In genomic region chr12:121712462-121713256, GRCh38 we compare ENCODE assay signal across 1 cellular context.
TF ChIP-seq lines count a peak whose summit lies in the region.

Gene TMEM120B (plus strand): TSS chr12:121712752. CDS start chr12:121712896, 144 bp downstream.

TF ChIP-seq in HEK293, 187 proteins besides CTCF, POLR2A, EP300 and RAD21 (continued from another document and continues in another):
- peak; percentile 58; the same call in 1 of the 2 replicates for TF ChIP-seq GLIS1 (tag by site-specific recombination; IDR thresholded peaks at IDR 0.05)
- peak; percentile 46 for TF ChIP-seq ZBTB8A (tag by site-specific recombination; IDR thresholded peaks at IDR 0.05)
- no peak for TF ChIP-seq ZNF18 (tag by site-specific recombination; IDR thresholded peaks at IDR 0.05)
- TF ChIP-seq ZBTB21 (tag by site-specific recombination; IDR thresholded peaks at IDR 0.05): no peak
- no peak for TF ChIP-seq ZNF580 (tag by site-specific recombination; IDR thresholded peaks at IDR 0.05)
- TF ChIP-seq ZNF704 (tag by site-specific recombination; IDR thresholded peaks at IDR 0.05): no peak
- no peak for TF ChIP-seq ZNF138 (tag by site-specific recombination; IDR thresholded peaks at IDR 0.05; ENCODE audit: borderline replicate concordance)
- TF ChIP-seq ZNF148 (tag by site-specific recombination; IDR thresholded peaks at IDR 0.05; ENCODE audit: borderline replicate concordance): no peak
- TF ChIP-seq ZNF184 (tag by site-specific recombination; IDR thresholded peaks at IDR 0.05): 0 out of 2 replicates have a peak, but pooled peaks have one; percentile 7
- TF ChIP-seq ZNF555 (tag by site-specific recombination; conservative IDR thresholded peaks at IDR 0.05): no peak
- no peak for TF ChIP-seq WT1 (tag by site-specific recombination; IDR thresholded peaks at IDR 0.05)
- no peak for TF ChIP-seq ZNF221 (tag by site-specific recombination; IDR thresholded peaks at IDR 0.05; ENCODE audit: borderline replicate concordance)
- TF ChIP-seq ZSCAN30 (tag by site-specific recombination; IDR thresholded peaks at IDR 0.05): peak; percentile 43; the same call in 1 of the 2 replicates
- no peak for TF ChIP-seq KLF17 (tag by site-specific recombination; IDR thresholded peaks at IDR 0.05)
- TF ChIP-seq ZNF211 (tag by site-specific recombination; IDR thresholded peaks at IDR 0.05; ENCODE audit: low read depth): no peak
- no peak; the same call in 1 of the 2 replicates for TF ChIP-seq SP7 (tag by site-specific recombination; IDR thresholded peaks at IDR 0.05)
- no peak for TF ChIP-seq TRIM28 (IDR thresholded peaks at IDR 0.05; ENCODE audit: borderline replicate concordance, low read length)
- TF ChIP-seq GLIS2 (tag by site-specific recombination; IDR thresholded peaks at IDR 0.05): peak; percentile 80
- no peak for TF ChIP-seq MEIS1 (CRISPR knock-in tag; IDR thresholded peaks at IDR 0.05; ENCODE audit: borderline replicate concordance)
- TF ChIP-seq ZFP69B (tag by site-specific recombination; IDR thresholded peaks at IDR 0.05): no peak
- TF ChIP-seq ZNF175 (tag by site-specific recombination; IDR thresholded peaks at IDR 0.05): no peak
- no peak for TF ChIP-seq ZNF37A (tag by site-specific recombination; IDR thresholded peaks at IDR 0.05)
- TF ChIP-seq ZNF169 (tag by site-specific recombination; IDR thresholded peaks at IDR 0.05): no peak
- no peak; the same call in 1 of the 2 replicates for TF ChIP-seq ZBTB11 (tag by site-specific recombination; conservative IDR thresholded peaks at IDR 0.05; ENCODE audit: low read depth)
- no peak for TF ChIP-seq GLI4 (tag by site-specific recombination; IDR thresholded peaks at IDR 0.05)
- peak; percentile 38 for TF ChIP-seq SP3 (tag by site-specific recombination; IDR thresholded peaks at IDR 0.05)
- TF ChIP-seq ZNF747 (tag by site-specific recombination; IDR thresholded peaks at IDR 0.05): no peak
- TF ChIP-seq ELK4 (IDR thresholded peaks at IDR 0.05; ENCODE audit: borderline replicate concordance, low read depth, low read length): no peak
- no peak for TF ChIP-seq ZBTB1 (tag by site-specific recombination; IDR thresholded peaks at IDR 0.05)
- TF ChIP-seq ZNF302 (tag by site-specific recombination; IDR thresholded peaks at IDR 0.05; ENCODE audit: low read depth): no peak
- no peak for TF ChIP-seq BCL11B (tag by site-specific recombination; IDR thresholded peaks at IDR 0.05; ENCODE audit: low read depth)
- no peak for TF ChIP-seq ZBTB44 (tag by site-specific recombination; IDR thresholded peaks at IDR 0.05)
- no peak for TF ChIP-seq SCRT1 (tag by site-specific recombination; IDR thresholded peaks at IDR 0.05; ENCODE audit: borderline replicate concordance)
- peak; percentile 32; the same call in 1 of the 2 replicates for TF ChIP-seq ZBTB6 (tag by site-specific recombination; IDR thresholded peaks at IDR 0.05)
- no peak for TF ChIP-seq ZNF354C (tag by site-specific recombination; IDR thresholded peaks at IDR 0.05; ENCODE audit: borderline replicate concordance, low read depth)
- TF ChIP-seq PBX3 (CRISPR knock-in tag; IDR thresholded peaks at IDR 0.05): 0 out of 2 replicates have a peak, but pooled peaks have one; percentile 67
- 0 out of 2 replicates have a peak, but pooled peaks have one; percentile 10 for TF ChIP-seq ZNF423 (tag by site-specific recombination; IDR thresholded peaks at IDR 0.05)
- TF ChIP-seq ZNF2 (tag by site-specific recombination; IDR thresholded peaks at IDR 0.05): no peak
- no peak for TF ChIP-seq ZNF133 (tag by site-specific recombination; IDR thresholded peaks at IDR 0.05)
- no peak for TF ChIP-seq ZNF473 (tag by site-specific recombination; IDR thresholded peaks at IDR 0.05)
- no peak for TF ChIP-seq ZNF585B (tag by site-specific recombination; IDR thresholded peaks at IDR 0.05)
- no peak for TF ChIP-seq ZNF670 (tag by site-specific recombination; IDR thresholded peaks at IDR 0.05; ENCODE audit: low read depth)
- no peak for TF ChIP-seq ZNF362 (tag by site-specific recombination; IDR thresholded peaks at IDR 0.05)
- TF ChIP-seq ZBTB17 (tag by site-specific recombination; IDR thresholded peaks at IDR 0.05): no peak; the same call in 1 of the 2 replicates
- no peak for TF ChIP-seq ZFP37 (tag by site-specific recombination; IDR thresholded peaks at IDR 0.05)
- no peak for TF ChIP-seq FEZF1 (tag by site-specific recombination; IDR thresholded peaks at IDR 0.05)
- no peak for TF ChIP-seq ZNF366 (tag by site-specific recombination; conservative IDR thresholded peaks at IDR 0.05)
- TF ChIP-seq ZNF596 (tag by site-specific recombination; IDR thresholded peaks at IDR 0.05): 0 out of 2 replicates have a peak, but pooled peaks have one; percentile 28
- no peak for TF ChIP-seq ZNF768 (tag by site-specific recombination; IDR thresholded peaks at IDR 0.05)
